9 cellular contexts compared by ENCODE assay signal in genomic region chr1:117370071-117370470, GRCh38. TPM values are rescaled to one million over a fixed set of nuclear protein-coding genes. Genes with fewer than 3 reads are reported as not detected.
A peak's percentile ranks its signal among the peaks of the same experiment; 100 is the strongest.
DNase-seq lines count a peak whose midpoint lies in the region; ATAC-seq and TF ChIP-seq lines count a peak whose summit lies in the region.
"Had no signal": no experiment of that assay in that cellular context is flagged by ENCODE, and none has a peak within 500 bp of the region (broad histone marks: within the 10 kb centered on the region; RNA-seq: fewer than 3 reads in every experiment).

No MANE protein-coding gene starts in this region.

- H3K36me3 ChIP-seq in endodermal cell (ENCODE audit: control insufficient read depth, insufficient read depth, low read length), result no peaks in the 10 kb centered on the region

- TF ChIP-seq CTCF in endodermal cell (conservative IDR thresholded peaks at IDR 0.05), result no peak
- no peak for TF ChIP-seq CTCF in progenitor cell of endocrine pancreas (IDR thresholded peaks at IDR 0.05; ENCODE audit: unreplicated experiment)

- H3K4me3 ChIP-seq in GM08714 (ENCODE audit: low read length) (peak overlapping the region; percentile 68), endodermal cell (ENCODE audit: low read length) (peak overlapping the region; percentile 95)

- H3K27ac ChIP-seq in endodermal cell (ENCODE audit: low read depth, low read length), result no peak overlapping the region

- no peaks in the 10 kb centered on the region for H3K27me3 ChIP-seq in endodermal cell (ENCODE audit: control insufficient read depth, insufficient read depth, low read length, poor library complexity, severe bottlenecking)

- H3K4me1 Mint-ChIP-seq in endodermal cell, result peaks cover 34% of the 10 kb centered on the region
- H3K4me1 Mint-ChIP-seq in progenitor cell of endocrine pancreas (ENCODE audit: low read depth), result peaks cover 36% of the 10 kb centered on the region

- DNase-seq in endodermal cell (no peak), progenitor cell of endocrine pancreas (ENCODE audit: low spot score, unreplicated experiment) (no peak), NCI-H2227 (lab: John Stamatoyannopoulos, UW; ENCODE audit: unreplicated experiment) (no peak)
- DNase-seq: small intestine had no signal

- H3K27me3 Mint-ChIP-seq in endodermal cell (ENCODE audit: insufficient read depth) (peaks cover 2% of the 10 kb centered on the region), progenitor cell of endocrine pancreas (no peaks in the 10 kb centered on the region)

- no peak for ATAC-seq in GM19467 (IDR thresholded peaks at IDR 0.05; ENCODE audit: unreplicated experiment)
- ATAC-seq in HG03565 (IDR thresholded peaks at IDR 0.05; ENCODE audit: unreplicated experiment), result no peak
- no peak for ATAC-seq in GM21619 (IDR thresholded peaks at IDR 0.05; ENCODE audit: unreplicated experiment)

- peak overlapping the region; percentile 69 for H3K4me3 Mint-ChIP-seq in endodermal cell
- peak overlapping the region; percentile 87 for H3K4me3 Mint-ChIP-seq in progenitor cell of endocrine pancreas (ENCODE audit: low read depth)

- no peaks in the 10 kb centered on the region for H3K4me1 ChIP-seq in endodermal cell (ENCODE audit: control insufficient read depth, insufficient read depth, low read length)

- WGBS in endodermal cell (ENCODE audit: insufficient coverage in 1 of 2, insufficient read length in 1 of 2), 2 experiments, result 72 to 85% methylated on average over 2 of the region's 2 CpGs

- no peaks in the 10 kb centered on the region for H3K9me3 ChIP-seq in endodermal cell (ENCODE audit: control insufficient read depth, low read length)

- H3K9me3 Mint-ChIP-seq in endodermal cell (no peaks in the 10 kb centered on the region), progenitor cell of endocrine pancreas (ENCODE audit: low read depth) (peaks cover 9% of the 10 kb centered on the region)

- no peak overlapping the region for H3K9ac ChIP-seq in endodermal cell (ENCODE audit: extremely low read depth, low read length, poor library complexity, severe bottlenecking)

- no peak overlapping the region for H3K27ac Mint-ChIP-seq in endodermal cell
- no peak overlapping the region for H3K27ac Mint-ChIP-seq in progenitor cell of endocrine pancreas

- H3K36me3 Mint-ChIP-seq in endodermal cell (ENCODE audit: low read depth), result no peaks in the 10 kb centered on the region
- peaks cover 5% of the 10 kb centered on the region for H3K36me3 Mint-ChIP-seq in progenitor cell of endocrine pancreas (ENCODE audit: insufficient read depth)

TF ChIP-seq in PFSK-1, 5 proteins besides CTCF, POLR2A, EP300 and RAD21:
- TF ChIP-seq POLR2AphosphoS5 (IDR thresholded peaks at IDR 0.05; ENCODE audit: low read depth, low read length), result no peak
- no peak for TF ChIP-seq FOXP2 (optimal IDR thresholded peaks at IDR 0.05; ENCODE audit: borderline replicate concordance, extremely low read depth, extremely low read length, insufficient read depth)
- 0 out of 2 replicates have a peak, but pooled peaks have one; percentile 65 for TF ChIP-seq SIN3A (IDR thresholded peaks at IDR 0.05; ENCODE audit: borderline replicate concordance, insufficient read depth, low read length)
- TF ChIP-seq REST (IDR thresholded peaks at IDR 0.05; ENCODE audit: insufficient read depth in 1 of 2, low read depth in 2 of 2, low read length in 2 of 2), result no peak

RNA-seq across cellular contexts. Expression of gene MAN1A2, which starts 2.8 kb away (rescaled TPM):
- polyA plus RNA-seq in PFSK-1 (2012; ENCODE audit: insufficient read length, low read depth), result 9.2 TPM
- total RNA-seq in endodermal cell, result 10 to 100 TPM; 33.3 to 40.9 TPM
- 25.3 TPM for polyA plus RNA-seq in endodermal cell (2013, experiment 1 of 2)
- 20.8 TPM for polyA plus RNA-seq in endodermal cell (2013, experiment 2 of 2)
- total RNA-seq in progenitor cell of endocrine pancreas, result 66.5 and 67.7 TPM in 2 replicates
